In the genomic region with DNA sequence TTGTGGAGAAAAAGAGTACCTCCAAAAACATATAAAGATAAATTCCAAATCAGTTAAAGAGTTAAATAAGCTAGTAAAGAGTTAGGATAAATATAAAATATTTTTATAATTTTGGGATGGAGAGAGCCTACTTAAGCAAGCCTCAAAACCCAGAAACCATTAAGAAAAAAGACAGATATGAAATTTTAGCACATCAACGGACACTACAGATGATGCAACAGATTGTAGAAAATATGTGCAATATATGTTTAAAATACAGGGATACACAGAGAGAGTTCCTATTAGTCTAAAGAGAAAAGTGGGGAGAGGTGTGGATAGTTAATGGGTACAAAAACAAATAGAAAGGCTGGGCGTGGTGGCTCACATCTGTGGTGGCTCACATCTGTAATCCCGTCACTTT, we compare ENCODE assay signal across 32 cellular contexts. TPM values are rescaled to one million over a fixed set of nuclear protein-coding genes. Genes with fewer than 3 reads are reported as not detected.
"Had no signal": no experiment of that assay in that cellular context is flagged by ENCODE, and none has a peak within 500 bp of the region (broad histone marks: within the 10 kb centered on the region; RNA-seq: fewer than 3 reads in every experiment).

No MANE protein-coding gene starts in this region.

- ATAC-seq: naive thymus-derived CD8-positive, alpha-beta T cell; natural killer cell treated with Interleukin-12 subunit alpha and Interleukin-12 subunit beta and Interleukin-15 and Interleukin-18, amount 100 ng/mL, for 72 hours; pancreas; psoas muscle; right cardiac atrium; sciatic nerve; stimulated activated memory B cell treated with anti-CD40 and anti-IgM and Interleukin-4, amounts not matched to agents 10 μg/mL and 1 μg/mL and 100 μg/mL, for 72 hours; stimulated activated naive CD8-positive, alpha-beta T cell treated with anti-CD3 and anti-CD28 coated beads, Interleukin-15, amount 100 ng/mL, for 72 hours; stimulated activated naive CD8-positive, alpha-beta T cell treated with anti-CD3 and anti-CD28 coated beads, Interleukin-15, Interleukin-2, amounts not matched to agents 100 U/mL and 50 U/mL, for 24 hours; upper lobe of right lung had no signal

- H3K9me3 Mint-ChIP-seq: naive thymus-derived CD8-positive, alpha-beta T cell; natural killer cell treated with Interleukin-12 subunit alpha and Interleukin-12 subunit beta and Interleukin-15 and Interleukin-18, amount 100 ng/mL, for 72 hours; nephron progenitor cell; neural crest cell; stimulated activated memory B cell treated with anti-CD40 and anti-IgM and Interleukin-4, amounts not matched to agents 10 μg/mL and 1 μg/mL and 100 μg/mL, for 72 hours; stimulated activated naive CD8-positive, alpha-beta T cell treated with anti-CD3 and anti-CD28 coated beads, Interleukin-15, amount 100 ng/mL, for 72 hours; type B pancreatic cell had no signal

- H3K36me3 ChIP-seq: neutrophil, pancreas, suprapubic skin, tibial artery, transverse colon, upper lobe of right lung, uterus had no signal

- H3K9me3 ChIP-seq: neutrophil, pancreas, psoas muscle, spleen, suprapubic skin, testis, tibial artery, transverse colon, upper lobe of right lung, uterus had no signal

- H3K27me3 Mint-ChIP-seq: naive thymus-derived CD8-positive, alpha-beta T cell; natural killer cell treated with Interleukin-12 subunit alpha and Interleukin-12 subunit beta and Interleukin-15 and Interleukin-18, amount 100 ng/mL, for 72 hours; stimulated activated memory B cell treated with anti-CD40 and anti-IgM and Interleukin-4, amounts not matched to agents 10 μg/mL and 1 μg/mL and 100 μg/mL, for 72 hours; stimulated activated naive CD8-positive, alpha-beta T cell treated with anti-CD3 and anti-CD28 coated beads, Interleukin-15, amount 100 ng/mL, for 72 hours; type B pancreatic cell had no signal

- H3K4me1 ChIP-seq: pancreas, psoas muscle, spleen, suprapubic skin, testis, tibial artery, upper lobe of right lung, uterus had no signal

- H3K27ac Mint-ChIP-seq: natural killer cell treated with Interleukin-12 subunit alpha and Interleukin-12 subunit beta and Interleukin-15 and Interleukin-18, amount 100 ng/mL, for 72 hours; stimulated activated memory B cell treated with anti-CD40 and anti-IgM and Interleukin-4, amounts not matched to agents 10 μg/mL and 1 μg/mL and 100 μg/mL, for 72 hours; type B pancreatic cell had no signal

- H3K4me2 ChIP-seq: smooth muscle cell had no signal

- H3K27me3 ChIP-seq: neutrophil, pancreas, spleen, suprapubic skin, testis, tibial artery, transverse colon, upper lobe of right lung, uterus had no signal

- H3K4me1 Mint-ChIP-seq: naive thymus-derived CD8-positive, alpha-beta T cell; nephron progenitor cell; neural crest cell; stimulated activated memory B cell treated with anti-CD40 and anti-IgM and Interleukin-4, amounts not matched to agents 10 μg/mL and 1 μg/mL and 100 μg/mL, for 72 hours; stimulated activated naive CD8-positive, alpha-beta T cell treated with anti-CD3 and anti-CD28 coated beads, Interleukin-15, amount 100 ng/mL, for 72 hours had no signal

- H3K27ac ChIP-seq: neutrophil, pancreas, psoas muscle, skin epidermis, spleen, suprapubic skin, testis, tibial artery, transverse colon, upper lobe of right lung, uterus had no signal

- H3K4me3 Mint-ChIP-seq: naive thymus-derived CD8-positive, alpha-beta T cell; natural killer cell treated with Interleukin-12 subunit alpha and Interleukin-12 subunit beta and Interleukin-15 and Interleukin-18, amount 100 ng/mL, for 72 hours; nephron progenitor cell; neural crest cell; stimulated activated memory B cell treated with anti-CD40 and anti-IgM and Interleukin-4, amounts not matched to agents 10 μg/mL and 1 μg/mL and 100 μg/mL, for 72 hours; stimulated activated naive CD8-positive, alpha-beta T cell treated with anti-CD3 and anti-CD28 coated beads, Interleukin-15, amount 100 ng/mL, for 72 hours; type B pancreatic cell had no signal

- DNase-seq: naive thymus-derived CD8-positive, alpha-beta T cell; nephron progenitor cell; nucleus accumbens; pancreas; psoas muscle; right cardiac atrium; spleen; stimulated activated CD4-positive, alpha-beta T cell treated with anti-CD3 and anti-CD28 coated beads, Interleukin-12 subunit alpha, Interleukin-12 subunit beta, amount 100 ng/mL, for 4 hours; stimulated activated CD4-positive, alpha-beta T cell treated with anti-CD3 and anti-CD28 coated beads, Interleukin-1b, Interleukin-23, amount 100 ng/mL, for 48 hours; stimulated activated CD4-positive, alpha-beta T cell treated with anti-CD3 and anti-CD28 coated beads, Interleukin-4, amount 100 ng/mL, for 1 hour; stimulated activated CD4-positive, alpha-beta T cell treated with anti-CD3 and anti-CD28 coated beads, Interleukin-4, amount 100 ng/mL, for 4 hours; stimulated activated CD8-positive, alpha-beta memory T cell treated with anti-CD3 and anti-CD28 coated beads, Interleukin-4, amount 100 ng/mL, for 48 hours; stimulated activated naive CD4-positive, alpha-beta T cell; stimulated activated naive CD8-positive, alpha-beta T cell treated with anti-CD3 and anti-CD28 coated beads, Interleukin-15, amount 100 ng/mL, for 72 hours; stimulated activated naive CD8-positive, alpha-beta T cell treated with anti-CD3 and anti-CD28 coated beads, Interleukin-15, Interleukin-2, amounts not matched to agents 100 U/mL and 50 U/mL, for 24 hours; substantia nigra; testis; tibial artery; transverse colon; upper lobe of right lung; uterus had no signal

- H3K4me3 ChIP-seq: pancreas, psoas muscle, skin epidermis, smooth muscle cell, spleen, suprapubic skin, testis, tibial artery, transverse colon, upper lobe of right lung, uterus had no signal

- H3K36me3 Mint-ChIP-seq: naive thymus-derived CD8-positive, alpha-beta T cell; natural killer cell treated with Interleukin-12 subunit alpha and Interleukin-12 subunit beta and Interleukin-15 and Interleukin-18, amount 100 ng/mL, for 72 hours; type B pancreatic cell had no signal

RNA-seq across cellular contexts. Expression of gene MYOZ1, which starts 26.6 kb away (rescaled TPM):
- total RNA-seq: naive thymus-derived CD8-positive, alpha-beta T cell; natural killer cell treated with Interleukin-12 subunit alpha and Interleukin-12 subunit beta and Interleukin-15 and Interleukin-18, amount 100 ng/mL, for 72 hours had no signal
- polyA plus RNA-seq: naive thymus-derived CD8-positive, alpha-beta T cell had no signal

RNA-seq across cellular contexts. Expression of gene SYNPO2L, which starts 41.1 kb away (rescaled TPM):
- total RNA-seq: naive thymus-derived CD8-positive, alpha-beta T cell; natural killer cell treated with Interleukin-12 subunit alpha and Interleukin-12 subunit beta and Interleukin-15 and Interleukin-18, amount 100 ng/mL, for 72 hours; osteocyte; renal cortical epithelial cell; sciatic nerve; smooth muscle cell; suprapubic skin had no signal
- polyA plus RNA-seq: naive thymus-derived CD8-positive, alpha-beta T cell had no signal
